Comparison of ENCODE assay signal across 17 cellular contexts in genomic region chr2:236951830-236952475, GRCh38.
A peak's percentile ranks its signal among the peaks of the same experiment; 100 is the strongest.
DNase-seq lines count a peak whose midpoint lies in the region; ATAC-seq, FAIRE-seq and TF ChIP-seq lines count a peak whose summit lies in the region.
"Had no signal": no experiment of that assay in that cellular context is flagged by ENCODE, and none has a peak within 500 bp of the region (broad histone marks: within the 10 kb centered on the region; RNA-seq: fewer than 3 reads in every experiment).

No MANE protein-coding gene starts in this region.

- H2AFZ ChIP-seq in K562 (ENCODE audit: low read depth, low read length) = no peak overlapping the region

- peak; percentile 1 for DNase-seq in activated CD8-positive, alpha-beta memory T cell treated with anti-CD3 and anti-CD28 coated beads for 24 hours
- no peak for DNase-seq in activated CD8-positive, alpha-beta memory T cell treated with anti-CD3 and anti-CD28 coated beads, Interleukin-2, amount 10 ng/mL, durations not matched to agents 7 days and 5 days
- DNase-seq in K562 (ENCODE audit: extremely low read depth in 1 of 4, low spot score in 3 of 4) = no peak
- DNase-seq in left lobe of liver (ENCODE audit: low spot score) = peak; percentile 24
- peak; percentile 24 for DNase-seq in type B pancreatic cell (ENCODE audit: extremely low spot score, unreplicated experiment)
- DNase-seq in stimulated activated naive CD8-positive, alpha-beta T cell treated with anti-CD3 and anti-CD28 coated beads, Interleukin-15, Interleukin-2, amounts not matched to agents 100 U/mL and 50 U/mL, for 24 hours = no peak
- no peak for DNase-seq in NCI-H774 (lab: John Stamatoyannopoulos, UW)
- DNase-seq: AML-193; CD4-positive, alpha-beta T cell; DMS79 treated with DMSO at 0.1 percent for 48 hours; GOT3; H7 had no signal

- no peaks in the 10 kb centered on the region for H3K27me3 ChIP-seq in K562 (ENCODE audit: control insufficient read depth in 2 of 2, insufficient read depth in 2 of 2, low read length in 2 of 2)

- BruUV-seq in K562 (replicated peaks; lab: Mats Ljungman, UMichigan) = no TSS peak

- H3K27me3 Mint-ChIP-seq in activated CD8-positive, alpha-beta memory T cell treated with anti-CD3 and anti-CD28 coated beads, Interleukin-2, amount 10 ng/mL, durations not matched to agents 7 days and 5 days = no peaks in the 10 kb centered on the region
- peaks cover 8% of the 10 kb centered on the region for H3K27me3 Mint-ChIP-seq in type B pancreatic cell

- H3K9me3 ChIP-seq in K562 (replicated peaks; ENCODE audit: control insufficient read depth, insufficient read depth, low read depth, low read length) = no peaks in the 10 kb centered on the region

- H3K9ac ChIP-seq in K562 (ENCODE audit: insufficient read depth in 1 of 2, low read depth in 2 of 2, low read length in 2 of 2) = no peak overlapping the region

- no peaks in the 10 kb centered on the region for H3K9me1 ChIP-seq in K562 (ENCODE audit: control insufficient read depth, insufficient read depth, low read length)

- H3K4me1 ChIP-seq in K562 (replicated peaks in 1 of 2; ENCODE audit: control insufficient read depth in 2 of 2, insufficient read depth in 2 of 2, low read length in 2 of 2) = no peaks in the 10 kb centered on the region
- H3K4me1 ChIP-seq: A549 had no signal

- no peaks in the 10 kb centered on the region for H3K9me3 Mint-ChIP-seq in activated CD8-positive, alpha-beta memory T cell treated with anti-CD3 and anti-CD28 coated beads, Interleukin-2, amount 10 ng/mL, durations not matched to agents 7 days and 5 days (ENCODE audit: low read depth)
- peaks cover 27% of the 10 kb centered on the region for H3K9me3 Mint-ChIP-seq in type B pancreatic cell

- intact Hi-C loops in K562 (cut with micrococcal nuclease) = no loop called here

- no peak overlapping the region for H3K27ac Mint-ChIP-seq in activated CD8-positive, alpha-beta memory T cell treated with anti-CD3 and anti-CD28 coated beads, Interleukin-2, amount 10 ng/mL, durations not matched to agents 7 days and 5 days
- no peak overlapping the region for H3K27ac Mint-ChIP-seq in type B pancreatic cell
- H3K27ac Mint-ChIP-seq: CD4-positive, alpha-beta T cell had no signal

- 0% methylated on average over 3 of the region's 3 CpGs for WGBS in K562 (ENCODE audit: insufficient coverage, low coverage, missing lambda C conversion rate)

- in situ Hi-C loops in K562 (cut with MboI) = no loop called here

- peaks cover 3% of the 10 kb centered on the region for H3K36me3 Mint-ChIP-seq in activated CD8-positive, alpha-beta memory T cell treated with anti-CD3 and anti-CD28 coated beads, Interleukin-2, amount 10 ng/mL, durations not matched to agents 7 days and 5 days
- peaks cover 19% of the 10 kb centered on the region for H3K36me3 Mint-ChIP-seq in type B pancreatic cell

- H3K4me2 ChIP-seq in K562 (ENCODE audit: insufficient read depth, low read length) = no peak overlapping the region
- H3K4me2 ChIP-seq: A549 had no signal

- no peak for TF ChIP-seq CTCF in K562 (IDR thresholded peaks at IDR 0.05 in 2 of 3, conservative IDR thresholded peaks at IDR 0.05 in 1 of 3; ENCODE audit: insufficient read depth in 2 of 3, low read depth in 1 of 3, low read length in 3 of 3)
- no peak for TF ChIP-seq CTCF in type B pancreatic cell (conservative IDR thresholded peaks at IDR 0.05)

- H3K4me1 Mint-ChIP-seq in activated CD8-positive, alpha-beta memory T cell treated with anti-CD3 and anti-CD28 coated beads, Interleukin-2, amount 10 ng/mL, durations not matched to agents 7 days and 5 days = peaks cover 17% of the 10 kb centered on the region
- peaks cover 36% of the 10 kb centered on the region for H3K4me1 Mint-ChIP-seq in type B pancreatic cell (ENCODE audit: unreplicated experiment)

- no peak overlapping the region for H3K4me3 Mint-ChIP-seq in activated CD8-positive, alpha-beta memory T cell treated with anti-CD3 and anti-CD28 coated beads, Interleukin-2, amount 10 ng/mL, durations not matched to agents 7 days and 5 days
- no peak overlapping the region for H3K4me3 Mint-ChIP-seq in type B pancreatic cell
- H3K4me3 Mint-ChIP-seq: CD4-positive, alpha-beta T cell had no signal

- CTCF ChIA-PET in activated CD8-positive, alpha-beta memory T cell treated with anti-CD3 and anti-CD28 coated beads, Interleukin-2, amount 10 ng/mL, durations not matched to agents 7 days and 5 days (lab: Charles Lee) = no interaction called here
- CTCF ChIA-PET in K562 (lab: Yijun Ruan, JAX; ENCODE audit: low intra/inter-chr PET ratio) = no interaction called here

- H3K36me3 ChIP-seq in K562 (ENCODE audit: control insufficient read depth, insufficient read depth, low read length) = no peaks in the 10 kb centered on the region

- H3K4me3 ChIP-seq in K562 = no peak overlapping the region
- H3K4me3 ChIP-seq: A549, GM12878 had no signal

- FAIRE-seq in K562 (lab: Jason Lieb, UNC) = no peak
- FAIRE-seq: A549, GM12878 had no signal

- no peaks in the 10 kb centered on the region for H4K20me1 ChIP-seq in K562 (replicated peaks; ENCODE audit: control insufficient read depth, insufficient read depth, low read length)

- TF ChIP-seq RAD21 in K562 (CRISPR knock-in tag; conservative IDR thresholded peaks at IDR 0.05 in 1 of 2, IDR thresholded peaks at IDR 0.05 in 1 of 2) = no peak

- H3K79me2 ChIP-seq in K562 (ENCODE audit: control insufficient read depth, insufficient read depth, low read length) = no peaks in the 10 kb centered on the region

- no peak for ATAC-seq in activated CD8-positive, alpha-beta memory T cell treated with anti-CD3 and anti-CD28 coated beads, Interleukin-2, amount 10 ng/mL, durations not matched to agents 7 days and 5 days
- ATAC-seq in K562 (no peak), left lobe of liver (no peak)
- ATAC-seq in stimulated activated naive CD8-positive, alpha-beta T cell treated with anti-CD3 and anti-CD28 coated beads, Interleukin-15, Interleukin-2, amounts not matched to agents 100 U/mL and 50 U/mL, for 24 hours = no peak
- ATAC-seq: A549, GM12878, HCT116 had no signal

- no peak for TF ChIP-seq POLR2A in K562 (conservative IDR thresholded peaks at IDR 0.05)

- no peak overlapping the region for H3K27ac ChIP-seq in K562 (ENCODE audit: extremely low read depth, low read depth, low read length)
- H3K27ac ChIP-seq: 22Rv1, A549, C4-2B had no signal

- POLR2A ChIA-PET in K562 (lab: Yijun Ruan, JAX) = no interaction called here

- no peak for TF ChIP-seq EP300 in K562 (IDR thresholded peaks at IDR 0.05; ENCODE audit: low read length)

TF ChIP-seq in K562, 482 proteins besides CTCF, POLR2A, EP300 and RAD21:
- TF ChIP-seq KAT2B (IDR thresholded peaks at IDR 0.05; ENCODE audit: low read depth, low read length) (no peak), ZNF431 (CRISPR knock-in tag; IDR thresholded peaks at IDR 0.05) (peak; percentile 51; the same call in 1 of the 2 replicates)

Comparison
In these comparisons a context has a peak if more than half of its experiments do, and no peak if none do; other contexts are left out.
1. DNase-seq: peak in activated CD8-positive, alpha-beta memory T cell treated with anti-CD3 and anti-CD28 coated beads for 24 hours (single experiment), left lobe of liver (single experiment) and type B pancreatic cell (single experiment); none in activated CD8-positive, alpha-beta memory T cell treated with anti-CD3 and anti-CD28 coated beads, Interleukin-2, amount 10 ng/mL, durations not matched to agents 7 days and 5 days (single experiment), K562 (0 of 4), stimulated activated naive CD8-positive, alpha-beta T cell treated with anti-CD3 and anti-CD28 coated beads, Interleukin-15, Interleukin-2, amounts not matched to agents 100 U/mL and 50 U/mL, for 24 hours (single experiment) and NCI-H774 (single experiment).